Comparison of ENCODE assay signal across 11 cellular contexts in the genomic region with DNA sequence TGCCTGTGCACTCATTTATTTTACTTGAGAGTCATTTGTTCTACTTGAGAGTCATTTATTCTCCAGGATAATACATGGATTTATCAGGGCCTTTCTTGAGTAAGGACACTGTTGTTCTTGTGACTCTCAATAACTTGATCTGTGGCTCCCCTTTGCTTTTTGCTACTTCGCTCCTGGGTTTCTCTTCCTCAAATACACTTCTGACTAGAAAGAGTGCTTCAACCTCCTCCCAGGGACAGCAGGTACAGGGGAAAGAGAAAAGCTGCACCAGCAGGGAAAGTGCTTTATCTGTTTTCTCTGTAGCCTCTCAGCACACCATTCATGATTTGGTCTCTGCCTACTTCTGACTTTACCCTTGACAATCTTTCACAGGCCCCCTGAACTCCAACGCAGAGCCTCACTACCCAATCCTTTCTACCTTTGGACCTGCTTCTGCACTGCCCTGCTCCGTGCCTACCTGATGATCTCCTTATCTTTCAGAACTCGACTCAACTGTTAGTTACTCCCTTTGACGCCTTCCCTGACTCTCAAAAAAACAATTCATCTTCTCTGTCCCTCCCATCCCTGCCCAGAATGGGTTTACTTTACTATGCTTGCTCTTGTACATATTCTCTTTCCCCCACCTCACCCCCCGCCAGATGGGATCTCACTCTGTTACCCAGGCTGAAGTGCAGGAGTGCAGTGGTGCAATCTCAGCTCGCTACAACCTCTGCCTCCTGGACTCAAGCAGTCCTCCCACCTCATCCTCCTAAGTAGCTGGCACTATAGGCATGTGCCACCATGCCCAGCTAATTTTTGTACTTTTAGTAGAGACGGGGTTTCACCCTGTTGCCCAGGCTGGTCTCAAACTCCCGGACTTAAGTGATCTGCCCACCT. TPM values are rescaled to one million over a fixed set of nuclear protein-coding genes. Genes with fewer than 3 reads are reported as not detected.
DNase-seq lines count a peak whose midpoint lies in the region; ATAC-seq and TF ChIP-seq lines count a peak whose summit lies in the region.
"Had no signal": no experiment of that assay in that cellular context is flagged by ENCODE, and none has a peak within 500 bp of the region (broad histone marks: within the 10 kb centered on the region; RNA-seq: fewer than 3 reads in every experiment).

No MANE protein-coding gene starts in this region.

- no peak for TF ChIP-seq CTCF in DOHH2 (IDR thresholded peaks at IDR 0.05; ENCODE audit: low read depth, low read length, poor library complexity, severe bottlenecking)
- TF ChIP-seq CTCF in PC-3 (conservative IDR thresholded peaks at IDR 0.05; ENCODE audit: low read depth, low read length), result no peak
- no peak for TF ChIP-seq CTCF in heart right ventricle (IDR thresholded peaks at IDR 0.05)

- peaks cover 12% of the 10 kb centered on the region for H3K4me1 ChIP-seq in DOHH2 (ENCODE audit: control insufficient read depth, low read length)
- H3K4me1 ChIP-seq in PC-3 (ENCODE audit: insufficient read depth, low read length), result no peaks in the 10 kb centered on the region
- H3K4me1 ChIP-seq in heart right ventricle, result peaks cover 4 to 13% (median 11%) of the 10 kb centered on the region in 9 donors

- H3K79me2 ChIP-seq in DOHH2 (ENCODE audit: control insufficient read depth, low read length), result no peaks in the 10 kb centered on the region
- no peaks in the 10 kb centered on the region for H3K79me2 ChIP-seq in PC-3 (ENCODE audit: low read length)

- no peaks in the 10 kb centered on the region for H3K36me3 ChIP-seq in DOHH2 (ENCODE audit: control insufficient read depth, low read length)
- H3K36me3 ChIP-seq in PC-3 (ENCODE audit: low read depth, low read length), result no peaks in the 10 kb centered on the region
- H3K36me3 ChIP-seq in heart right ventricle, result no peaks in the 10 kb centered on the region

- no peak overlapping the region for H3K9ac ChIP-seq in PC-3 (ENCODE audit: low read length)

- no peaks in the 10 kb centered on the region for H3F3A ChIP-seq in DOHH2 (ENCODE audit: control insufficient read depth, insufficient read depth)
- H3F3A ChIP-seq in PC-3 (ENCODE audit: low read length, unreplicated experiment), result no peaks in the 10 kb centered on the region

- ATAC-seq in GM21619 (IDR thresholded peaks at IDR 0.05; ENCODE audit: unreplicated experiment) (peak; percentile 42), PC-3 (no peak), heart right ventricle (no peak)

- H3K4me3 ChIP-seq in DOHH2 (ENCODE audit: low read length) (peak overlapping the region; percentile 63), PC-3 (ENCODE audit: low read length) (no peak overlapping the region), heart right ventricle (peak overlapping the region in 2 of 10 donors; percentile 22 to 35)

- DNase-seq in PC-3 (no peak), medulla oblongata (ENCODE audit: extremely low spot score) (peak; percentile 12), heart right ventricle (no peak), HCEC 1CT (no peak), NCI-H1092 (lab: John Stamatoyannopoulos, UW) (no peak), Ammon's horn (ENCODE audit: low spot score) (no peak)
- DNase-seq: SW 1271 had no signal

- intact Hi-C loops in PC-3 (cut with micrococcal nuclease) (no loop called here), heart right ventricle (cut with DNase I) (loop anchor here in 6 of 10 donors (1.0 to 5.0 kb wide), 2 partner anchors 31 to 35 kb away; partner anchors contain the start of gene KCNJ9 (in 5 of the 6))

- 76 to 77% methylated on average over 9 of the region's 9 CpGs for WGBS in heart right ventricle, 2 donors

- BruUV-seq in PC-3 (replicated peaks; lab: Mats Ljungman, UMichigan), result no TSS peak

- H3K4me2 ChIP-seq in DOHH2 (ENCODE audit: low read length), result peak overlapping the region; percentile 84
- peak overlapping the region; percentile 29; the same call in 1 of the 2 replicates for H3K4me2 ChIP-seq in PC-3 (ENCODE audit: low read length)

- H4K20me1 ChIP-seq in DOHH2 (ENCODE audit: control insufficient read depth, insufficient read depth, low read depth, low read length) (no peaks in the 10 kb centered on the region), PC-3 (ENCODE audit: low read length) (no peaks in the 10 kb centered on the region)

- peak overlapping the region; percentile 46; the same call in 1 of the 2 replicates for H2AFZ ChIP-seq in PC-3 (ENCODE audit: low read length)

- POLR2A ChIA-PET in PC-3 (lab: Charles Lee; ENCODE audit: unreplicated experiment), result no interaction called here

- H3K9me3 ChIP-seq in DOHH2 (ENCODE audit: control insufficient read depth, insufficient read depth, low read length) (no peaks in the 10 kb centered on the region), PC-3 (ENCODE audit: low read length) (no peaks in the 10 kb centered on the region), heart right ventricle (no peaks in the 10 kb centered on the region)

- H3K27me3 ChIP-seq in DOHH2 (ENCODE audit: control insufficient read depth, low read length) (peaks cover 38% of the 10 kb centered on the region), PC-3 (ENCODE audit: low read length) (peaks cover 47% of the 10 kb centered on the region), heart right ventricle (peaks cover 0 to 16% (median 5%) of the 10 kb centered on the region in 7 donors)

- CTCF ChIA-PET in PC-3 (lab: Charles Lee), result interaction anchor here (1.1 to 1.4 kb wide), 2 partner anchors 24 to 38 kb away, joined by 4 to 7 read pairs; no protein-coding TSS in a partner anchor

- no peak overlapping the region for H3K27ac ChIP-seq in DOHH2 (ENCODE audit: low read depth, low read length)
- H3K27ac ChIP-seq in PC-3 (ENCODE audit: low read length), result no peak overlapping the region
- H3K27ac ChIP-seq in heart right ventricle, result no peak overlapping the region

- H3K9me2 ChIP-seq in DOHH2 (replicated peaks; ENCODE audit: control insufficient read depth, low read length) (no peaks in the 10 kb centered on the region), PC-3 (replicated peaks; ENCODE audit: low read length) (no peaks in the 10 kb centered on the region)

RNA-seq across cellular contexts. Expression of gene PIGM, which starts 15.6 kb away (rescaled TPM):
- total RNA-seq in PC-3 (2014; rRNA removed) (6.7 and 6.9 TPM in 2 replicates), heart right ventricle (1 to 10 TPM; 2.0 to 3.0 (median 2.5) TPM)
- polyA plus RNA-seq in heart right ventricle, result 1 to 10 TPM; 1.5 to 2.3 TPM

RNA-seq across cellular contexts. Expression of gene KCNJ10, which starts 22.6 kb away (rescaled TPM):
- total RNA-seq in PC-3 (2014; rRNA removed) (0.15 TPM in 1 of 2 replicates, not detected in the other), heart right ventricle (1 to 10 TPM in 1 of 10 donors, not detected in 9; 1.9 TPM)
- under 1 TPM in 1 of 2 donors, not detected in 1; 0.09 TPM for polyA plus RNA-seq in heart right ventricle
- total RNA-seq: dermis blood vessel endothelial cell, mononuclear cell had no signal

RNA-seq across cellular contexts. Expression of gene KCNJ9, which starts 34.0 kb away (rescaled TPM):
- not detected in 2 replicates for total RNA-seq in PC-3 (2014; rRNA removed)
- under 1 TPM in 3 of 10 donors, not detected in 7; 0.06 to 0.09 (median 0.07) TPM for total RNA-seq in heart right ventricle
- polyA plus RNA-seq in heart right ventricle, result under 1 TPM in 1 of 2 donors, not detected in 1; 0.01 TPM
- total RNA-seq: dermis blood vessel endothelial cell, mononuclear cell had no signal

RNA-seq across cellular contexts. Expression of gene IGSF8, which starts 51.1 kb away (rescaled TPM):
- total RNA-seq in PC-3 (2014; rRNA removed), result 37.1 and 49.1 TPM in 2 replicates
- 10 to 100 TPM; 17.0 to 42.2 (median 20.6) TPM for total RNA-seq in heart right ventricle
- 10 to 100 TPM; 13.4 to 27.1 TPM for polyA plus RNA-seq in heart right ventricle
